In genomic region chr13:48255090-48255489, GRCh38 we compare ENCODE assay signal across 1 cellular context.
TF ChIP-seq lines count a peak whose summit lies in the region.

No MANE protein-coding gene starts in this region.

TF ChIP-seq in HEK293, 187 proteins besides CTCF, POLR2A, EP300 and RAD21 (continued from another document):
- TF ChIP-seq PRDM10 (tag by site-specific recombination; IDR thresholded peaks at IDR 0.05) (no peak), SETDB1 (IDR thresholded peaks at IDR 0.05; ENCODE audit: insufficient read length, low read length) (no peak), ZSCAN23 (tag by site-specific recombination; IDR thresholded peaks at IDR 0.05) (no peak), ZNF555 (tag by site-specific recombination; conservative IDR thresholded peaks at IDR 0.05) (no peak)
TF ChIP-seq in HEK293: peak in this region for 3.
